Comparison of ENCODE assay signal across 12 cellular contexts in the genomic region with DNA sequence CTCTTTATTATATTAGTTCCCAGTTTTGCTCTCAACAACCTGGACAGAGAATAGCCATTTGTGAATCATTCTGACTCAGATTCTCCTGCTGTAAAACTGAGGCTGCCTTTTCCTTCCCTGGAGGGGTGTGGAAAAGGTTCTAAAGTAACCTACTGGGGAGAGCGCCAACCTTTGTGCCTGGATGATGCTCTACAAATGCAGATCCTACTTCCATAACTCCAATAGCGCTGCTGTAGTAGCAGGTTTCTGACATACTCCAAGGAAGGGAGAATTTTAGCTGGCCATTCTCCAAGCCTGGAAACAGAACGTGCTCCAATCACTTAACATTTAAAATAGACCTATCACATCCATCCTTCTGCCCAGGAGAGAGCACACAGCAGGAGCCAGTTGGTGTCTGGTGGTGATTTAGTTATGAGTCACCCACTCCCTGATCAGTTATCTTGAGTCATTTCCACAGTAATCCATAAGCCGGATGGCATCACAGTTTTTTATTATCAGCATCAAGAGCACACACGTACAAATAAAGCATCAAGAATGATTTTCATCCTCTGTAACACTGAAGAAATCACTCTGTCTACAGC. TPM values are rescaled to one million over a fixed set of nuclear protein-coding genes. Genes with fewer than 3 reads are reported as not detected.
DNase-seq lines count a peak whose midpoint lies in the region; ATAC-seq and TF ChIP-seq lines count a peak whose summit lies in the region.
"Had no signal": no experiment of that assay in that cellular context is flagged by ENCODE, and none has a peak within 500 bp of the region (broad histone marks: within the 10 kb centered on the region; RNA-seq: fewer than 3 reads in every experiment).

No MANE protein-coding gene starts in this region.

- H3K27me3 ChIP-seq in RWPE2 (ENCODE audit: insufficient read depth, poor library complexity, severe bottlenecking): no peaks in the 10 kb centered on the region
- H3K27me3 ChIP-seq: body of pancreas had no signal

- H3K36me3 ChIP-seq in RWPE2 (ENCODE audit: low read depth): no peaks in the 10 kb centered on the region

- no peak for TF ChIP-seq CTCF in RWPE2 (IDR thresholded peaks at IDR 0.05; ENCODE audit: poor library complexity, severe bottlenecking)
- TF ChIP-seq CTCF in fibroblast of the aortic adventitia (IDR thresholded peaks at IDR 0.05; ENCODE audit: insufficient read depth, low read length): no peak
- TF ChIP-seq CTCF in coronary artery (IDR thresholded peaks at IDR 0.05): no peak

- peak; percentile 95 for ATAC-seq in RWPE2 (ENCODE audit: low read depth)
- ATAC-seq in GM18907 (IDR thresholded peaks at IDR 0.05; ENCODE audit: unreplicated experiment): no peak
- ATAC-seq in HG03139 (IDR thresholded peaks at IDR 0.05; ENCODE audit: unreplicated experiment): no peak
- ATAC-seq: body of pancreas, left ventricle myocardium superior had no signal

- H3K4me3 ChIP-seq in RWPE2 (ENCODE audit: severe bottlenecking) (no peak overlapping the region), fibroblast of the aortic adventitia (ENCODE audit: low read depth, low read length) (no peak overlapping the region), coronary artery (no peak overlapping the region)
- H3K4me3 ChIP-seq: body of pancreas had no signal

- DNase-seq in stimulated activated CD4-positive, alpha-beta T cell treated with anti-CD3 and anti-CD28 coated beads, Interleukin-1b, Interleukin-23, amount 100 ng/mL, for 48 hours: peak; percentile 2
- DNase-seq in stimulated activated CD4-positive, alpha-beta T cell treated with anti-CD3 and anti-CD28 coated beads, Interleukin-12 subunit alpha, Interleukin-12 subunit beta, amount 100 ng/mL, for 4 hours: no peak
- DNase-seq in RWPE2 (ENCODE audit: low spot score): peak; percentile 74
- peak; percentile 89 for DNase-seq in fibroblast of the aortic adventitia (ENCODE audit: low read depth)
- no peak for DNase-seq in coronary artery (ENCODE audit: low spot score)
- DNase-seq in medulla oblongata (ENCODE audit: extremely low spot score): no peak
- DNase-seq: body of pancreas, DMS153, left ventricle myocardium superior had no signal

- H3K27ac ChIP-seq in RWPE2 (ENCODE audit: poor library complexity, severe bottlenecking) (peak overlapping the region; percentile 96), coronary artery (no peak overlapping the region)
- H3K27ac ChIP-seq: body of pancreas, KMS-11 had no signal

- no peaks in the 10 kb centered on the region for H3K9me3 ChIP-seq in RWPE2 (ENCODE audit: severe bottlenecking)
- H3K9me3 ChIP-seq: body of pancreas had no signal

- peaks cover 25% of the 10 kb centered on the region for H3K4me1 ChIP-seq in RWPE2 (ENCODE audit: insufficient read depth, poor library complexity, severe bottlenecking)
- H3K4me1 ChIP-seq: body of pancreas had no signal

RNA-seq across cellular contexts. Expression of gene MYH15, which starts 38.3 kb away (rescaled TPM):
- 0.99 and 1.6 TPM in 2 replicates for total RNA-seq in fibroblast of the aortic adventitia (ENCODE audit: low replicate concordance)
- total RNA-seq: body of pancreas had no signal

Comparison
In these comparisons a context has a peak if more than half of its experiments do, and no peak if none do; other contexts are left out.
1. DNase-seq: peak in stimulated activated CD4-positive, alpha-beta T cell treated with anti-CD3 and anti-CD28 coated beads, Interleukin-1b, Interleukin-23, amount 100 ng/mL, for 48 hours (single experiment), RWPE2 (single experiment) and fibroblast of the aortic adventitia (single experiment); none in stimulated activated CD4-positive, alpha-beta T cell treated with anti-CD3 and anti-CD28 coated beads, Interleukin-12 subunit alpha, Interleukin-12 subunit beta, amount 100 ng/mL, for 4 hours (single experiment), coronary artery (single experiment) and medulla oblongata (single experiment).